2 cellular contexts compared by ENCODE assay signal in the genomic region with DNA sequence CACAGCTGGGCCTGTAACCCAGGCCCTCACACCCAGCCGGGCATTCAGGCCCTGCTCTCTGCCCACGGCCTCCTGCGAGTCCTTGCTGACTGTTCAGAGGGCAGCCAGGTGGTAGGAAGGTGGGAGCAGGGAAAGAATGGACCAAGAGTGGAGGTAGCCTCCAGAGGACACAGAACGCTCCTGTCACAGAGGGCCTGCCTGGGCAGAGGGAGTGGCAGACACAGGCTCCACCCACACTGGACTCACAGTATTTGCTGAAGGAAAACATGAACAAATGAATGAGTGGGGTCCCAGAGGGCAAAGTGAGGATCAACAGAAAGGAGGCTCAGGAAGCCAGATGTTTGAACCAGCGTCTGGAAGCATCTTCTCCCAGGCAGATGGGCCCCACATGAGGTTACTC.
TF ChIP-seq lines count a peak whose summit lies in the region.

No MANE protein-coding gene starts in this region.

TF ChIP-seq in HepG2, 621 proteins besides CTCF, POLR2A, EP300 and RAD21:
- TF ChIP-seq, protein P1, sequence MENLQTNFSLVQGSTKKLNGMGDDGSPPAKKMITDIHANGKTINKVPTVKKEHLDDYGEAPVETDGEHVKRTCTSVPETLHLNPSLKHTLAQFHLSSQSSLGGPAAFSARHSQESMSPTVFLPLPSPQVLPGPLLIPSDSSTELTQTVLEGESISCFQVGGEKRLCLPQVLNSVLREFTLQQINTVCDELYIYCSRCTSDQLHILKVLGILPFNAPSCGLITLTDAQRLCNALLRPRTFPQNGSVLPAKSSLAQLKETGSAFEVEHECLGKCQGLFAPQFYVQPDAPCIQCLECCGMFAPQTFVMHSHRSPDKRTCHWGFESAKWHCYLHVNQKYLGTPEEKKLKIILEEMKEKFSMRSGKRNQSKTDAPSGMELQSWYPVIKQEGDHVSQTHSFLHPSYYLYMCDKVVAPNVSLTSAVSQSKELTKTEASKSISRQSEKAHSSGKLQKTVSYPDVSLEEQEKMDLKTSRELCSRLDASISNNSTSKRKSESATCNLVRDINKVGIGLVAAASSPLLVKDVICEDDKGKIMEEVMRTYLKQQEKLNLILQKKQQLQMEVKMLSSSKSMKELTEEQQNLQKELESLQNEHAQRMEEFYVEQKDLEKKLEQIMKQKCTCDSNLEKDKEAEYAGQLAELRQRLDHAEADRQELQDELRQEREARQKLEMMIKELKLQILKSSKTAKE (CRISPR knock-in tag; IDR thresholded peaks at IDR 0.05; ENCODE audit: borderline replicate concordance): no peak
- TF ChIP-seq, protein P2, sequence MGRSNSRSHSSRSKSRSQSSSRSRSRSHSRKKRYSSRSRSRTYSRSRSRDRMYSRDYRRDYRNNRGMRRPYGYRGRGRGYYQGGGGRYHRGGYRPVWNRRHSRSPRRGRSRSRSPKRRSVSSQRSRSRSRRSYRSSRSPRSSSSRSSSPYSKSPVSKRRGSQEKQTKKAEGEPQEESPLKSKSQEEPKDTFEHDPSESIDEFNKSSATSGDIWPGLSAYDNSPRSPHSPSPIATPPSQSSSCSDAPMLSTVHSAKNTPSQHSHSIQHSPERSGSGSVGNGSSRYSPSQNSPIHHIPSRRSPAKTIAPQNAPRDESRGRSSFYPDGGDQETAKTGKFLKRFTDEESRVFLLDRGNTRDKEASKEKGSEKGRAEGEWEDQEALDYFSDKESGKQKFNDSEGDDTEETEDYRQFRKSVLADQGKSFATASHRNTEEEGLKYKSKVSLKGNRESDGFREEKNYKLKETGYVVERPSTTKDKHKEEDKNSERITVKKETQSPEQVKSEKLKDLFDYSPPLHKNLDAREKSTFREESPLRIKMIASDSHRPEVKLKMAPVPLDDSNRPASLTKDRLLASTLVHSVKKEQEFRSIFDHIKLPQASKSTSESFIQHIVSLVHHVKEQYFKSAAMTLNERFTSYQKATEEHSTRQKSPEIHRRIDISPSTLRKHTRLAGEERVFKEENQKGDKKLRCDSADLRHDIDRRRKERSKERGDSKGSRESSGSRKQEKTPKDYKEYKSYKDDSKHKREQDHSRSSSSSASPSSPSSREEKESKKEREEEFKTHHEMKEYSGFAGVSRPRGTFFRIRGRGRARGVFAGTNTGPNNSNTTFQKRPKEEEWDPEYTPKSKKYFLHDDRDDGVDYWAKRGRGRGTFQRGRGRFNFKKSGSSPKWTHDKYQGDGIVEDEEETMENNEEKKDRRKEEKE (IDR thresholded peaks at IDR 0.05): no peak
- TF ChIP-seq, protein P3, sequence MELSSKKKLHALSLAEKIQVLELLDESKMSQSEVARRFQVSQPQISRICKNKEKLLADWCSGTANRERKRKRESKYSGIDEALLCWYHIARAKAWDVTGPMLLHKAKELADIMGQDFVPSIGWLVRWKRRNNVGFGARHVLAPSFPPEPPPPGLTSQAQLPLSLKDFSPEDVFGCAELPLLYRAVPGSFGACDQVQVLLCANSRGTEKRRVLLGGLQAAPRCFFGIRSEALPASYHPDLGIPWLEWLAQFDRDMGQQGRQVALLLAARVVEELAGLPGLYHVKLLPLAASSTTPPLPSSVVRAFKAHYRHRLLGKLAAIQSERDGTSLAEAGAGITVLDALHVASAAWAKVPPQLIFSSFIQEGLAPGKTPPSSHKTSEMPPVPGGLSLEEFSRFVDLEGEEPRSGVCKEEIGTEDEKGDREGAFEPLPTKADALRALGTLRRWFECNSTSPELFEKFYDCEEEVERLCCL (CRISPR knock-in tag; IDR thresholded peaks at IDR 0.05; ENCODE audit: borderline replicate concordance): no peak
- TF ChIP-seq ZNF468 (CRISPR knock-in tag; IDR thresholded peaks at IDR 0.05) (no peak), HOXA7 (CRISPR knock-in tag; IDR thresholded peaks at IDR 0.05) (no peak), ZNF101 (CRISPR knock-in tag; IDR thresholded peaks at IDR 0.05; ENCODE audit: borderline replicate concordance, low read depth) (no peak), MTA1 (CRISPR knock-in tag; IDR thresholded peaks at IDR 0.05; ENCODE audit: borderline replicate concordance) (no peak), SMARCC2 (IDR thresholded peaks at IDR 0.05) (no peak), RXRB (CRISPR knock-in tag; IDR thresholded peaks at IDR 0.05; ENCODE audit: borderline replicate concordance) (no peak)
- TF ChIP-seq, protein P4, sequence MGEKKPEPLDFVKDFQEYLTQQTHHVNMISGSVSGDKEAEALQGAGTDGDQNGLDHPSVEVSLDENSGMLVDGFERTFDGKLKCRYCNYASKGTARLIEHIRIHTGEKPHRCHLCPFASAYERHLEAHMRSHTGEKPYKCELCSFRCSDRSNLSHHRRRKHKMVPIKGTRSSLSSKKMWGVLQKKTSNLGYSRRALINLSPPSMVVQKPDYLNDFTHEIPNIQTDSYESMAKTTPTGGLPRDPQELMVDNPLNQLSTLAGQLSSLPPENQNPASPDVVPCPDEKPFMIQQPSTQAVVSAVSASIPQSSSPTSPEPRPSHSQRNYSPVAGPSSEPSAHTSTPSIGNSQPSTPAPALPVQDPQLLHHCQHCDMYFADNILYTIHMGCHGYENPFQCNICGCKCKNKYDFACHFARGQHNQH (CRISPR knock-in tag; IDR thresholded peaks at IDR 0.05): no peak
- TF ChIP-seq, protein P5, sequence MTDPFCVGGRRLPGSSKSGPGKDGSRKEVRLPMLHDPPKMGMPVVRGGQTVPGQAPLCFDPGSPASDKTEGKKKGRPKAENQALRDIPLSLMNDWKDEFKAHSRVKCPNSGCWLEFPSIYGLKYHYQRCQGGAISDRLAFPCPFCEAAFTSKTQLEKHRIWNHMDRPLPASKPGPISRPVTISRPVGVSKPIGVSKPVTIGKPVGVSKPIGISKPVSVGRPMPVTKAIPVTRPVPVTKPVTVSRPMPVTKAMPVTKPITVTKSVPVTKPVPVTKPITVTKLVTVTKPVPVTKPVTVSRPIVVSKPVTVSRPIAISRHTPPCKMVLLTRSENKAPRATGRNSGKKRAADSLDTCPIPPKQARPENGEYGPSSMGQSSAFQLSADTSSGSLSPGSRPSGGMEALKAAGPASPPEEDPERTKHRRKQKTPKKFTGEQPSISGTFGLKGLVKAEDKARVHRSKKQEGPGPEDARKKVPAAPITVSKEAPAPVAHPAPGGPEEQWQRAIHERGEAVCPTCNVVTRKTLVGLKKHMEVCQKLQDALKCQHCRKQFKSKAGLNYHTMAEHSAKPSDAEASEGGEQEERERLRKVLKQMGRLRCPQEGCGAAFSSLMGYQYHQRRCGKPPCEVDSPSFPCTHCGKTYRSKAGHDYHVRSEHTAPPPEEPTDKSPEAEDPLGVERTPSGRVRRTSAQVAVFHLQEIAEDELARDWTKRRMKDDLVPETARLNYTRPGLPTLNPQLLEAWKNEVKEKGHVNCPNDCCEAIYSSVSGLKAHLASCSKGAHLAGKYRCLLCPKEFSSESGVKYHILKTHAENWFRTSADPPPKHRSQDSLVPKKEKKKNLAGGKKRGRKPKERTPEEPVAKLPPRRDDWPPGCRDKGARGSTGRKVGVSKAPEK (CRISPR knock-in tag; IDR thresholded peaks at IDR 0.05; ENCODE audit: borderline replicate concordance): no peak
- TF ChIP-seq, protein P6, sequence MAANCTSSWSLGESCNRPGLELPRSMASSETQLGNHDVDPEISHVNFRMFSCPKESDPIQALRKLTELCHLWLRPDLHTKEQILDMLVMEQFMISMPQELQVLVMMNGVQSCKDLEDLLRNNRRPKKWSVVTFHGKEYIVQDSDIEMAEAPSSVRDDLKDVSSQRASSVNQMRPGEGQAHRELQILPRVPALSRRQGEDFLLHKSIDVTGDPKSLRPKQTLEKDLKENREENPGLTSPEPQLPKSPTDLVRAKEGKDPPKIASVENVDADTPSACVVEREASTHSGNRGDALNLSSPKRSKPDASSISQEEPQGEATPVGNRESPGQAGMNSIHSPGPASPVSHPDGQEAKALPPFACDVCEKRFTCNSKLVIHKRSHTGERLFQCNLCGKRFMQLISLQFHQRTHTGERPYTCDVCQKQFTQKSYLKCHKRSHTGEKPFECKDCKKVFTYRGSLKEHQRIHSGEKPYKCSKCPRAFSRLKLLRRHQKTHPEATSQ (CRISPR knock-in tag; IDR thresholded peaks at IDR 0.05; ENCODE audit: borderline replicate concordance): no peak
TF ChIP-seq in HepG2: peak in this region for 0.

TF ChIP-seq in IMR-90, 13 proteins besides CTCF, POLR2A, EP300 and RAD21:
- TF ChIP-seq MXI1 (IDR thresholded peaks at IDR 0.05; ENCODE audit: borderline replicate concordance, low read depth, low read length) (no peak), CEBPB (IDR thresholded peaks at IDR 0.05; ENCODE audit: low read depth, low read length) (no peak), MAFK (IDR thresholded peaks at IDR 0.05; ENCODE audit: low read depth, low read length) (no peak), RCOR1 (IDR thresholded peaks at IDR 0.05; ENCODE audit: insufficient replicate concordance, low read length) (no peak), BHLHE40 (IDR thresholded peaks at IDR 0.05; ENCODE audit: low read depth, low read length) (no peak), CHD1 (IDR thresholded peaks at IDR 0.05; ENCODE audit: low read depth, low read length) (no peak), FOS (IDR thresholded peaks at IDR 0.05; ENCODE audit: low read depth, low read length) (no peak), SMC3 (IDR thresholded peaks at IDR 0.05; ENCODE audit: low read depth, low read length) (no peak), NFE2L2 (IDR thresholded peaks at IDR 0.05; ENCODE audit: low read depth, low read length) (no peak), RFX5 (IDR thresholded peaks at IDR 0.05; ENCODE audit: low read depth, low read length) (no peak), MAZ (IDR thresholded peaks at IDR 0.05; ENCODE audit: borderline replicate concordance, low read depth, low read length) (no peak)
- TF ChIP-seq, protein P7, sequence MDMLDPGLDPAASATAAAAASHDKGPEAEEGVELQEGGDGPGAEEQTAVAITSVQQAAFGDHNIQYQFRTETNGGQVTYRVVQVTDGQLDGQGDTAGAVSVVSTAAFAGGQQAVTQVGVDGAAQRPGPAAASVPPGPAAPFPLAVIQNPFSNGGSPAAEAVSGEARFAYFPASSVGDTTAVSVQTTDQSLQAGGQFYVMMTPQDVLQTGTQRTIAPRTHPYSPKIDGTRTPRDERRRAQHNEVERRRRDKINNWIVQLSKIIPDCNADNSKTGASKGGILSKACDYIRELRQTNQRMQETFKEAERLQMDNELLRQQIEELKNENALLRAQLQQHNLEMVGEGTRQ (IDR thresholded peaks at IDR 0.05; ENCODE audit: low read depth, low read length): no peak
- TF ChIP-seq, protein P8, sequence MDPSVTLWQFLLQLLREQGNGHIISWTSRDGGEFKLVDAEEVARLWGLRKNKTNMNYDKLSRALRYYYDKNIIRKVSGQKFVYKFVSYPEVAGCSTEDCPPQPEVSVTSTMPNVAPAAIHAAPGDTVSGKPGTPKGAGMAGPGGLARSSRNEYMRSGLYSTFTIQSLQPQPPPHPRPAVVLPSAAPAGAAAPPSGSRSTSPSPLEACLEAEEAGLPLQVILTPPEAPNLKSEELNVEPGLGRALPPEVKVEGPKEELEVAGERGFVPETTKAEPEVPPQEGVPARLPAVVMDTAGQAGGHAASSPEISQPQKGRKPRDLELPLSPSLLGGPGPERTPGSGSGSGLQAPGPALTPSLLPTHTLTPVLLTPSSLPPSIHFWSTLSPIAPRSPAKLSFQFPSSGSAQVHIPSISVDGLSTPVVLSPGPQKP (IDR thresholded peaks at IDR 0.05; ENCODE audit: borderline replicate concordance, low read depth, low read length): no peak
